22 cellular contexts compared by ENCODE assay signal in the genomic region with DNA sequence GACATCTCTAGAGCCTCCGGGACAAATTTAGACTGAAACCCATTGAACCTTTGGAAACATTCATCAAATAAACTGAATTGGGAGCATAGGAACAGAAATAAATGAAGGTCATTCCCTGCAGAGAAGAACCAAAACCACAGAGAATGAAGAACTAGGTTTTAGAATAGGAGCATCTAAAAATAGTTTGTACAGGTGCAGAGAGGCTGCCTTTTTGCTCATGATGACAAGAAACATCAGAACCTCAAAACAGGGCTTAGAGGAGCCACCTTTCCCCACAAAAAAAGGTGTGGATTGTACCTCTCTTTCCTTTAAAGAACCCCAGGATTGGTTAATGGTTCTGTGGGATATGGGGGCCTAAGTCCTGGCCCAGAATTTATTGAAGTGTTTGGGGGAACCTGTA. TPM values are rescaled to one million over a fixed set of nuclear protein-coding genes. Genes with fewer than 3 reads are reported as not detected.
DNase-seq lines count a peak whose midpoint lies in the region; ATAC-seq, FAIRE-seq and TF ChIP-seq lines count a peak whose summit lies in the region.
"Had no signal": no experiment of that assay in that cellular context is flagged by ENCODE, and none has a peak within 500 bp of the region (broad histone marks: within the 10 kb centered on the region; RNA-seq: fewer than 3 reads in every experiment).

No MANE protein-coding gene starts in this region.

- no peak for ATAC-seq in GM12878
- no peak for ATAC-seq in effector memory CD8-positive, alpha-beta T cell (replicated peaks)
- ATAC-seq: PC-3 had no signal

- SMC1A ChIA-PET in GM12878 (lab: Charles Lee; ENCODE audit: uncharacterized antibody, unreplicated experiment): no interaction called here

- H2BK15ac ChIP-seq in mesendoderm (replicated peaks; ENCODE audit: low read depth): no peak overlapping the region

- H3K4me2 ChIP-seq in Karpas-422 (ENCODE audit: low read depth, low read length, poor library complexity, severe bottlenecking) (peak overlapping the region; percentile 78), GM12878 (ENCODE audit: control insufficient read depth, insufficient read depth) (peak overlapping the region; percentile 1; the same call in 1 of the 2 replicates), mesendoderm (ENCODE audit: low read length) (no peak overlapping the region)

- CTCF ChIA-PET in GM12878 (lab: Yijun Ruan, JAX): no interaction called here

- peaks cover 3 to 5% of the 10 kb centered on the region in 2 donors for H3K27me3 Mint-ChIP-seq in effector memory CD8-positive, alpha-beta T cell

- TF ChIP-seq POLR2A in GM12878 (IDR thresholded peaks at IDR 0.05; ENCODE audit: low read depth, low read length): no peak
- TF ChIP-seq POLR2A in GM12892 (IDR thresholded peaks at IDR 0.05; ENCODE audit: low read depth, low read length): no peak

- H2BK5ac ChIP-seq in mesendoderm (ENCODE audit: low read length): no peak overlapping the region

- no TSS peak for BruUV-seq in GM12878 (replicated peaks; lab: Mats Ljungman, UMichigan)

- H3K56ac ChIP-seq in mesendoderm (ENCODE audit: low read length): peak overlapping the region; percentile 58

- WGBS in GM12878 (ENCODE audit: insufficient coverage, insufficient replicate concordance, low lambda C conversion rate, missing lambda C conversion rate): 0% methylated on average over 1 of the region's 1 CpG
- WGBS in mesendoderm (ENCODE audit: extremely low coverage, insufficient coverage, low lambda C conversion rate): no CpG with 5 or more reads among the region's 1 CpG

- no peak for TF ChIP-seq RAD21 in GM12878 (IDR thresholded peaks at IDR 0.05; ENCODE audit: insufficient read depth, low read depth, low read length)

- H3K4me3 Mint-ChIP-seq in effector memory CD8-positive, alpha-beta T cell: no peak overlapping the region
- H3K4me3 Mint-ChIP-seq: CD4-positive, alpha-beta T cell had no signal

- H3K9me2 ChIP-seq in Karpas-422 (replicated peaks; ENCODE audit: insufficient read depth, low read length): no peaks in the 10 kb centered on the region

- H4K5ac ChIP-seq in mesendoderm (ENCODE audit: low read length): no peak overlapping the region

- no peaks in the 10 kb centered on the region for H4K20me1 ChIP-seq in Karpas-422 (ENCODE audit: insufficient read depth, low read depth, low read length)
- H4K20me1 ChIP-seq in GM12878 (ENCODE audit: control insufficient read depth, insufficient read depth): no peaks in the 10 kb centered on the region

- TF ChIP-seq EP300 in GM12878 (IDR thresholded peaks at IDR 0.05; ENCODE audit: borderline replicate concordance in 1 of 2, control insufficient read depth in 1 of 2, low read depth in 2 of 2, low read length in 2 of 2): no peak

- H4K8ac ChIP-seq in mesendoderm (ENCODE audit: low read depth, low read length): no peak overlapping the region

- H3K27me3 ChIP-seq in Karpas-422 (ENCODE audit: low read length) (no peaks in the 10 kb centered on the region), GM12878 (replicated peaks in 1 of 2; ENCODE audit: control insufficient read depth in 2 of 2, insufficient read depth in 2 of 2, low read length in 1 of 2) (peaks cover 0 to 2% of the 10 kb centered on the region in 2 experiments; a peak in 1 of 4 replicates), mesendoderm (ENCODE audit: insufficient read depth, low read length, poor library complexity) (no peaks in the 10 kb centered on the region), SJCRH30 (peaks cover 9% of the 10 kb centered on the region; the same call in 1 of the 2 replicates)
- H3K27me3 ChIP-seq: BE2C had no signal

- DNase-seq in Karpas-422 (peak; percentile 61), GM12878 (ENCODE audit: low read depth, low spot score) (no peak), mesendoderm (no peak), SJCRH30 (no peak), GM12892 (ENCODE audit: insufficient read length) (no peak)
- DNase-seq in effector memory CD8-positive, alpha-beta T cell: no peak
- no peak for DNase-seq in stimulated activated CD4-positive, alpha-beta T cell treated with anti-CD3 and anti-CD28 coated beads, Interleukin-2, amount 100 ng/mL, for 48 hours
- DNase-seq: BE2C; CD4-positive, alpha-beta T cell; COR-L47; DMS 273 treated with DMSO at 0.1 percent for 48 hours; DMS79 treated with DMSO at 0.1 percent for 48 hours; IMR-90; NCI-H1694 treated with DMSO at 0.1 percent for 48 hours; NCI-H2081 treated with DMSO at 0.1 percent for 48 hours; NCI-H446; NCI-H526; PC-3; SHP77 had no signal

- no peak for TF ChIP-seq CTCF in GM12878 (IDR thresholded peaks at IDR 0.05 in 2 of 3, conservative IDR thresholded peaks at IDR 0.05 in 1 of 3; ENCODE audit: control insufficient read depth in 2 of 3, extremely low read depth in 1 of 3, insufficient read depth in 1 of 3, low read depth in 3 of 3, low read length in 3 of 3)

- no peak for FAIRE-seq in GM12878 (lab: Jason Lieb, UNC)
- FAIRE-seq in GM12892 (lab: Jason Lieb, UNC): no peak
- FAIRE-seq: GM18507, HTR-8/SVneo had no signal

- H3K9me3 ChIP-seq in Karpas-422 (ENCODE audit: low read length) (no peaks in the 10 kb centered on the region), GM12878 (replicated peaks; ENCODE audit: control insufficient read depth, insufficient read depth, low read length) (no peaks in the 10 kb centered on the region), SJCRH30 (replicated peaks) (no peaks in the 10 kb centered on the region)
- H3K9me3 ChIP-seq: BE2C had no signal

- no peak overlapping the region for H2BK120ac ChIP-seq in mesendoderm (ENCODE audit: low read depth, low read length)

- no peaks in the 10 kb centered on the region for H3K36me3 Mint-ChIP-seq in effector memory CD8-positive, alpha-beta T cell (ENCODE audit: insufficient read depth)

- peak overlapping the region; percentile 57 for H3K9ac ChIP-seq in Karpas-422 (ENCODE audit: low read length)
- H3K9ac ChIP-seq in GM12878 (ENCODE audit: control insufficient read depth, insufficient read depth, low read length): no peak overlapping the region
- H3K9ac ChIP-seq in mesendoderm (ENCODE audit: low read length): no peak overlapping the region

- peak overlapping the region; percentile 55 for H3K4me3 ChIP-seq in Karpas-422 (ENCODE audit: low read length)
- no peak overlapping the region for H3K4me3 ChIP-seq in GM12878
- no peak overlapping the region for H3K4me3 ChIP-seq in mesendoderm (ENCODE audit: low read length)
- no peak overlapping the region for H3K4me3 ChIP-seq in SJCRH30
- H3K4me3 ChIP-seq: SK-N-MC had no signal

- H2AFZ ChIP-seq in Karpas-422 (ENCODE audit: low read length): no peak overlapping the region
- H2AFZ ChIP-seq in GM12878 (ENCODE audit: control insufficient read depth, low read depth, low read length): no peak overlapping the region

- H3K4me1 ChIP-seq in Karpas-422 (ENCODE audit: low read length): peaks cover 50% of the 10 kb centered on the region
- peaks cover 7% of the 10 kb centered on the region; the same call in 1 of the 2 replicates for H3K4me1 ChIP-seq in GM12878 (ENCODE audit: control insufficient read depth, insufficient read depth, low read length)
- H3K4me1 ChIP-seq in mesendoderm (ENCODE audit: control insufficient read depth, low read depth, low read length): no peaks in the 10 kb centered on the region
- no peaks in the 10 kb centered on the region for H3K4me1 ChIP-seq in SJCRH30
- H3K4me1 ChIP-seq: BE2C had no signal

- H3K9me3 Mint-ChIP-seq in effector memory CD8-positive, alpha-beta T cell: no peaks in the 10 kb centered on the region
- H3K9me3 Mint-ChIP-seq: CD4-positive, alpha-beta T cell had no signal

- H2AK5ac ChIP-seq in mesendoderm (ENCODE audit: low read length): no peak overlapping the region

- POLR2A ChIA-PET in GM12878 (lab: Charles Lee): no interaction called here

- in situ Hi-C loops in GM12878 (cut with MboI): no loop called here

- H3K27ac ChIP-seq in Karpas-422 (ENCODE audit: low read length) (peak overlapping the region; percentile 74), GM12878 (ENCODE audit: control insufficient read depth, insufficient read depth) (no peak overlapping the region), mesendoderm (ENCODE audit: low read depth, low read length) (no peak overlapping the region), SJCRH30 (no peak overlapping the region)
- H3K27ac ChIP-seq: SK-N-MC had no signal

- no peaks in the 10 kb centered on the region for H3K4me1 Mint-ChIP-seq in effector memory CD8-positive, alpha-beta T cell (ENCODE audit: low read depth in 2 of 2)

- H3K79me2 ChIP-seq in Karpas-422 (ENCODE audit: low read length) (no peaks in the 10 kb centered on the region), GM12878 (ENCODE audit: control insufficient read depth, insufficient read depth, low read length) (no peaks in the 10 kb centered on the region), mesendoderm (ENCODE audit: control insufficient read depth, insufficient read depth, low read length) (no peaks in the 10 kb centered on the region)

- no peak overlapping the region for H3K27ac Mint-ChIP-seq in effector memory CD8-positive, alpha-beta T cell
- H3K27ac Mint-ChIP-seq: CD4-positive, alpha-beta T cell had no signal

- intact Hi-C loops in GM12878 (cut with micrococcal nuclease; ENCODE audit: unreplicated experiment): no loop called here

- H3K79me1 ChIP-seq in mesendoderm (ENCODE audit: low read length): no peaks in the 10 kb centered on the region

- H3K36me3 ChIP-seq in Karpas-422 (ENCODE audit: insufficient read depth, low read length) (no peaks in the 10 kb centered on the region), GM12878 (ENCODE audit: control insufficient read depth in 2 of 2, insufficient read depth in 2 of 2, low read length in 1 of 2) (no peaks in the 10 kb centered on the region), mesendoderm (ENCODE audit: control insufficient read depth, insufficient read depth, low read length) (no peaks in the 10 kb centered on the region), SJCRH30 (no peaks in the 10 kb centered on the region)
- H3K36me3 ChIP-seq: BE2C had no signal

- H3K23ac ChIP-seq in mesendoderm (ENCODE audit: low read length): no peak overlapping the region

- H3K18ac ChIP-seq in mesendoderm (ENCODE audit: low read length): no peak overlapping the region

- RAD21 ChIA-PET in GM12878 (lab: Charles Lee; ENCODE audit: unreplicated experiment): no interaction called here

- H3K4ac ChIP-seq in mesendoderm (ENCODE audit: low read depth, low read length): no peak overlapping the region

RNA-seq across cellular contexts. Expression of gene SLC47A1, which starts 37.8 kb away (rescaled TPM):
- total RNA-seq in Karpas-422 (2014; rRNA removed; shearing (Covaris generic); ENCODE audit: low replicate concordance): not detected in 2 replicates
- total RNA-seq in GM12878 (2013; cell fraction: nucleolus; rRNA removed): not detected in 2 replicates
- total RNA-seq in GM12878 (2014; rRNA removed) (not detected in 2 replicates), GM12878 (2014; rRNA removed; fragmentation: Illumina TruSeq; extraction: Trizol) (not detected in 2 replicates), GM12878 (2021) (0.41 TPM in 1 of 2 replicates, not detected in the other)
- polyA plus RNA-seq in GM12878 (2011; ENCODE audit: low read depth): 0.14 TPM
- polyA plus RNA-seq in GM12878 (2011; rRNA removed) (not detected in 2 replicates), GM12878 (2014; fragmentation: Illumina TruSeq; extraction: Trizol) (not detected in 2 replicates), GM12878 (2014; fragmentation: Nextera tagmentation; extraction: Ambion mirVana) (not detected), GM12878 (2014; rRNA removed) (not detected in 2 replicates), GM12878 (2016; fragmentation: Nextera tagmentation; extraction: Ambion mirVana) (not detected)
- polyA plus RNA-seq in GM12878 (2011; cell fraction: cytosol; rRNA removed): not detected in 2 replicates
- polyA plus RNA-seq in GM12878 (2011; cell fraction: nucleus; rRNA removed): not detected in 2 replicates
- 0.21 and 0.47 TPM in 2 replicates for polyA plus RNA-seq in GM12878 (2012)
- not detected in 2 replicates for polyA minus RNA-seq in GM12878 (2011; rRNA and poly(A)+ RNA removed)
- polyA minus RNA-seq in GM12878 (2011; cell fraction: cytosol; rRNA and poly(A)+ RNA removed): not detected in 2 replicates
- not detected in 2 replicates for polyA minus RNA-seq in GM12878 (2011; cell fraction: nucleus; rRNA and poly(A)+ RNA removed)
- polyA plus RNA-seq in mesendoderm (2013, experiment 1 of 2): 4.6 TPM
- 4.6 TPM for polyA plus RNA-seq in mesendoderm (2013, experiment 2 of 2)
- total RNA-seq in SJCRH30 (2014; rRNA removed; shearing (Covaris generic)): not detected in 2 replicates
- 3.3 TPM for polyA plus RNA-seq in GM12892 (2012; ENCODE audit: missing spikeins)
- total RNA-seq: CD4-positive, alpha-beta T cell; IMR-90 had no signal
- polyA plus RNA-seq: IMR-90 had no signal
